Comparison of ENCODE assay signal across 9 cellular contexts in genomic region chr6:19803331-19804330, GRCh38. TPM values are rescaled to one million over a fixed set of nuclear protein-coding genes. Genes with fewer than 3 reads are reported as not detected.
DNase-seq lines count a peak whose midpoint lies in the region; ATAC-seq, FAIRE-seq and TF ChIP-seq lines count a peak whose summit lies in the region.
"Had no signal": no experiment of that assay in that cellular context is flagged by ENCODE, and none has a peak within 500 bp of the region (broad histone marks: within the 10 kb centered on the region; RNA-seq: fewer than 3 reads in every experiment).

No MANE protein-coding gene starts in this region.

- TF ChIP-seq CTCF in endothelial cell of umbilical vein (IDR thresholded peaks at IDR 0.05; ENCODE audit: extremely low read depth in 1 of 2, insufficient read depth in 1 of 2, low read depth in 1 of 2, low read length in 2 of 2), result no peak

- H2AFZ ChIP-seq in endothelial cell of umbilical vein (ENCODE audit: low read depth, low read length) (no peak overlapping the region), trophoblast cell (ENCODE audit: insufficient read depth, low read length, poor library complexity) (no peak overlapping the region)

- peak overlapping the region; percentile 60 for H3K9ac ChIP-seq in endothelial cell of umbilical vein (replicated peaks; ENCODE audit: extremely low read depth, insufficient read depth, low read length)
- no peak overlapping the region for H3K9ac ChIP-seq in trophoblast cell (ENCODE audit: low read length)

- WGBS in trophoblast cell (ENCODE audit: extremely low coverage, insufficient coverage, insufficient read length), result no CpG with 5 or more reads among the region's 13 CpGs

- H3K9me1 ChIP-seq in endothelial cell of umbilical vein (replicated peaks; ENCODE audit: control insufficient read depth, extremely low read depth, insufficient read depth, low read length), result no peaks in the 10 kb centered on the region

- no peaks in the 10 kb centered on the region for H3K36me3 ChIP-seq in endothelial cell of umbilical vein (ENCODE audit: control insufficient read depth in 2 of 2, extremely low read depth in 1 of 2, insufficient read depth in 2 of 2, low read length in 2 of 2)
- peaks cover 0 to 2% of the 10 kb centered on the region in 2 experiments for H3K36me3 ChIP-seq in trophoblast cell (ENCODE audit: control insufficient read depth in 1 of 2, insufficient read depth in 2 of 2, low read length in 2 of 2)

- H2BK120ac ChIP-seq in trophoblast cell (ENCODE audit: insufficient read depth, low read length, poor library complexity), result peak overlapping the region; percentile 38

- H3K4me3 ChIP-seq in endothelial cell of umbilical vein (replicated peaks in 1 of 3; ENCODE audit: insufficient read depth in 1 of 3, low read depth in 1 of 3, low read length in 3 of 3) (peak overlapping the region; percentile 6 to 61 (median 38)), trophoblast cell (ENCODE audit: low read depth, low read length) (no peak overlapping the region)

- no peak overlapping the region for H3K27ac ChIP-seq in endothelial cell of umbilical vein (ENCODE audit: insufficient read depth, low read depth, low read length)
- peak overlapping the region; percentile 96 for H3K27ac ChIP-seq in trophoblast cell (ENCODE audit: low read depth, low read length)

- H3K9me3 ChIP-seq in endothelial cell of umbilical vein (replicated peaks; ENCODE audit: control insufficient read depth, insufficient read depth, low read length), result no peaks in the 10 kb centered on the region
- peaks cover 10% of the 10 kb centered on the region for H3K9me3 ChIP-seq in trophoblast cell (ENCODE audit: insufficient read depth, low read depth, low read length)

- peaks cover 22% of the 10 kb centered on the region for H3K79me1 ChIP-seq in trophoblast cell (ENCODE audit: low read length)

- no peak for TF ChIP-seq POLR2A in endothelial cell of umbilical vein (IDR thresholded peaks at IDR 0.05; ENCODE audit: low read depth, low read length)

- H2AK5ac ChIP-seq in trophoblast cell (ENCODE audit: low read length), result peak overlapping the region; percentile 63

- H3K4me1 ChIP-seq in endothelial cell of umbilical vein (ENCODE audit: control insufficient read depth, extremely low read depth, insufficient read depth, low read length), result peaks cover 6% of the 10 kb centered on the region
- H3K4me1 ChIP-seq in trophoblast cell (ENCODE audit: control insufficient read depth in 1 of 2, insufficient read depth in 2 of 2, low read length in 2 of 2), result peaks cover 0 to 1% of the 10 kb centered on the region in 2 experiments

- H2BK12ac ChIP-seq in trophoblast cell (ENCODE audit: low read length), result no peak overlapping the region

- peak; percentile 56 for FAIRE-seq in endothelial cell of umbilical vein (lab: Jason Lieb, UNC)
- FAIRE-seq: frontal cortex had no signal

- no peaks in the 10 kb centered on the region for H4K20me1 ChIP-seq in endothelial cell of umbilical vein (replicated peaks; ENCODE audit: control insufficient read depth, extremely low read depth, insufficient read depth, low read length)

- H3K4me2 ChIP-seq in endothelial cell of umbilical vein (ENCODE audit: insufficient read depth, low read length) (peak overlapping the region; percentile 83), trophoblast cell (ENCODE audit: low read length) (peak overlapping the region; percentile 66)

- no peak overlapping the region for H4K12ac ChIP-seq in trophoblast cell (ENCODE audit: low read depth, low read length)

- peak overlapping the region; percentile 96 for H2BK5ac ChIP-seq in trophoblast cell (ENCODE audit: low read depth, low read length, poor library complexity)

- H4K91ac ChIP-seq in trophoblast cell (ENCODE audit: low read depth, low read length), result peak overlapping the region; percentile 86

- no peak overlapping the region for H3K4ac ChIP-seq in trophoblast cell (ENCODE audit: low read depth, low read length)

- no peak for ATAC-seq in GM18909 (IDR thresholded peaks at IDR 0.05; ENCODE audit: poor library complexity, unreplicated experiment)
- no peak for ATAC-seq in GM21526 (IDR thresholded peaks at IDR 0.05; ENCODE audit: low FRiP score, unreplicated experiment)

- DNase-seq in DMS53 (lab: John Stamatoyannopoulos, UW) (peak; percentile 51), NCI-H82 (lab: John Stamatoyannopoulos, UW) (peak; percentile 78), endothelial cell of umbilical vein (ENCODE audit: low read depth, low spot score) (no peak), trophoblast cell (no peak), AG08396 (ENCODE audit: low spot score) (no peak), NCI-H128 (lab: John Stamatoyannopoulos, UW; ENCODE audit: unreplicated experiment) (no peak)

- H3K27me3 ChIP-seq in endothelial cell of umbilical vein (ENCODE audit: control insufficient read depth in 2 of 2, insufficient read depth in 2 of 2, low read length in 2 of 2) (peaks cover 0 to 5% of the 10 kb centered on the region in 2 experiments), trophoblast cell (ENCODE audit: insufficient read depth, low read length) (no peaks in the 10 kb centered on the region)

- POLR2A ChIA-PET in endothelial cell of umbilical vein (lab: Charles Lee), result no interaction called here

- no peak overlapping the region for H3K18ac ChIP-seq in trophoblast cell (ENCODE audit: low read length)

- intact Hi-C loops in endothelial cell of umbilical vein (cut with micrococcal nuclease), result loop anchor here (2.0 to 5.0 kb wide), 2 partner anchors 33 to 409 kb away; partner anchors contain the start of genes ID4 and MBOAT1

- dilution Hi-C loops in endothelial cell of umbilical vein (cut with MboI; ENCODE audit: extremely low pct_ligation_motif_present, low sequenced_read_pairs), result no loop called here

- peak overlapping the region; percentile 88 for H3K14ac ChIP-seq in trophoblast cell (ENCODE audit: low read length)

- CTCF ChIA-PET in endothelial cell of umbilical vein (lab: Charles Lee), result interaction anchor here (1.6 kb wide), 1 partner anchor 1275 kb away, joined by 4 read pairs; no protein-coding TSS in a partner anchor

- H3K79me2 ChIP-seq in endothelial cell of umbilical vein (ENCODE audit: control insufficient read depth, insufficient read depth, low read length) (no peaks in the 10 kb centered on the region), trophoblast cell (ENCODE audit: control insufficient read depth, insufficient read depth, low read length, poor library complexity) (peaks cover 2% of the 10 kb centered on the region)

- H4K8ac ChIP-seq in trophoblast cell (ENCODE audit: low read depth, low read length), result peak overlapping the region; percentile 80

- no peak overlapping the region for H3K23ac ChIP-seq in trophoblast cell (ENCODE audit: low read length)

- no TSS peak for BruUV-seq in endothelial cell of umbilical vein (replicated peaks; lab: Mats Ljungman, UMichigan)

TF ChIP-seq in endothelial cell of umbilical vein, 7 proteins besides CTCF, POLR2A, EP300 and RAD21:
- no peak for TF ChIP-seq MYC (IDR thresholded peaks at IDR 0.05; ENCODE audit: low read depth, low read length)
- TF ChIP-seq, protein P1, sequence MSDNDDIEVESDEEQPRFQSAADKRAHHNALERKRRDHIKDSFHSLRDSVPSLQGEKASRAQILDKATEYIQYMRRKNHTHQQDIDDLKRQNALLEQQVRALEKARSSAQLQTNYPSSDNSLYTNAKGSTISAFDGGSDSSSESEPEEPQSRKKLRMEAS (IDR thresholded peaks at IDR 0.05; ENCODE audit: insufficient read depth, insufficient read length), result no peak
- no peak for TF ChIP-seq EZH2 (IDR thresholded peaks at IDR 0.05; ENCODE audit: borderline replicate concordance, low read depth, low read length, severe bottlenecking)
- TF ChIP-seq FOS (IDR thresholded peaks at IDR 0.05; ENCODE audit: borderline replicate concordance, insufficient read depth, low read length), result no peak
- no peak for TF ChIP-seq JUN (IDR thresholded peaks at IDR 0.05; ENCODE audit: borderline replicate concordance, insufficient read depth, insufficient read length, low read depth)
- no peak for TF ChIP-seq GATA2 (IDR thresholded peaks at IDR 0.05; ENCODE audit: insufficient read depth, insufficient read length, low read depth, low read length)
- TF ChIP-seq POLR2AphosphoS5 (IDR thresholded peaks at IDR 0.05; ENCODE audit: insufficient read depth, low read depth, low read length), result no peak

RNA-seq across cellular contexts. Expression of gene ID4, which starts 33.5 kb away (rescaled TPM):
- total RNA-seq in endothelial cell of umbilical vein, result not detected in 2 replicates
- not detected in 2 replicates for polyA plus RNA-seq in endothelial cell of umbilical vein
- not detected in 2 replicates for polyA plus RNA-seq in endothelial cell of umbilical vein (2011; cell fraction: cytosol; rRNA removed)
- not detected in 2 replicates for polyA plus RNA-seq in endothelial cell of umbilical vein (2011; cell fraction: nucleus; rRNA removed)
- polyA plus RNA-seq in endothelial cell of umbilical vein (2012), result not detected in 2 replicates
- not detected in 2 replicates for polyA minus RNA-seq in endothelial cell of umbilical vein
- polyA minus RNA-seq in endothelial cell of umbilical vein (2011; cell fraction: cytosol; rRNA and poly(A)+ RNA removed), result not detected
- polyA minus RNA-seq in endothelial cell of umbilical vein (2011; cell fraction: nucleus; rRNA and poly(A)+ RNA removed), result not detected in 2 replicates
- polyA plus RNA-seq in trophoblast cell (2013), result 49.4 and 51.1 TPM in 2 replicates

Comparison
In these comparisons a context has a peak if more than half of its experiments do, and no peak if none do; other contexts are left out.
1. DNase-seq: peak in DMS53 (single experiment) and NCI-H82 (single experiment); none in endothelial cell of umbilical vein (single experiment), trophoblast cell (0 of 2), AG08396 (single experiment) and NCI-H128 (single experiment).